36 cellular contexts compared by ENCODE assay signal in genomic region chr1:41289196-41289595, GRCh38.
"Had no signal": no experiment of that assay in that cellular context is flagged by ENCODE, and none has a peak within 500 bp of the region (broad histone marks: within the 10 kb centered on the region; RNA-seq: fewer than 3 reads in every experiment).

No MANE protein-coding gene starts in this region.

- H3K27me3 Mint-ChIP-seq: brain had no signal

- H3K36me3 Mint-ChIP-seq: activated CD8-positive, alpha-beta memory T cell treated with anti-CD3 and anti-CD28 coated beads, Interleukin-2, amount 10 ng/mL, durations not matched to agents 7 days and 5 days; activated naive CD4-positive, alpha-beta T cell treated with anti-CD3 and anti-CD28 coated beads, Interleukin-2, amount 50 U/mL, for 72 hours; activated naive CD8-positive, alpha-beta T cell treated with anti-CD3 and anti-CD28 coated beads for 36 hours; brain had no signal

- H3K27ac ChIP-seq: adrenal gland, cardiac muscle cell, VCaP had no signal

- H3K36me3 ChIP-seq: adrenal gland, cardiac muscle cell had no signal

- H3K4me1 Mint-ChIP-seq: activated B cell treated with CpG ODN at 0.5 μM for 24 hours; activated CD4-positive, alpha-beta memory T cell treated with anti-CD3 and anti-CD28 coated beads, Interleukin-2, amount 10 ng/mL, durations not matched to agents 7 days and 5 days; activated CD4-positive, alpha-beta T cell treated with anti-CD3 and anti-CD28 coated beads, Interleukin-2, amount 10 ng/mL, durations not matched to agents 7 days and 5 days; activated CD8-positive, alpha-beta memory T cell treated with anti-CD3 and anti-CD28 coated beads, Interleukin-2, amount 10 ng/mL, durations not matched to agents 7 days and 5 days; activated naive CD8-positive, alpha-beta T cell treated with anti-CD3 and anti-CD28 coated beads for 36 hours had no signal

- H3K4me1 ChIP-seq: adrenal gland had no signal

- DNase-seq: activated B cell treated with CpG ODN at 0.5 μM for 24 hours; activated CD4-positive, alpha-beta memory T cell treated with anti-CD3 and anti-CD28 coated beads, Interleukin-2, amount 10 ng/mL, durations not matched to agents 7 days and 5 days; activated CD4-positive, alpha-beta T cell treated with anti-CD3 and anti-CD28 coated beads for 4 hours; activated CD4-positive, alpha-beta T cell treated with anti-CD3 and anti-CD28 coated beads, Interleukin-2, amount 10 ng/mL, durations not matched to agents 7 days and 5 days; activated CD4-positive, alpha-beta T cell treated with anti-CD3 and anti-CD28 coated beads, Interleukin-2, amount 50 U/mL, for 48 hours; activated CD4-positive, CD25-positive, alpha-beta regulatory T cell treated with anti-CD3 and anti-CD28 coated beads, Interleukin-2, amount 50 U/mL, for 72 hours; activated CD8-positive, alpha-beta memory T cell treated with anti-CD3 and anti-CD28 coated beads for 24 hours; activated CD8-positive, alpha-beta memory T cell treated with anti-CD3 and anti-CD28 coated beads, Interleukin-2, amount 10 ng/mL, durations not matched to agents 7 days and 5 days; activated CD8-positive, alpha-beta T cell treated with anti-CD3 and anti-CD28 coated beads, Interleukin-2, amount 10 ng/mL, durations not matched to agents 7 days and 5 days; activated effector memory CD4-positive, alpha-beta T cell treated with Interleukin-2 at 50 U/mL for 16 hours; activated gamma-delta T cell; activated naive CD4-positive, alpha-beta T cell treated with anti-CD3 and anti-CD28 coated beads for 36 hours; activated naive CD4-positive, alpha-beta T cell treated with anti-CD3 and anti-CD28 coated beads, Interleukin-2, amount 50 U/mL, for 16 hours; activated naive CD8-positive, alpha-beta T cell treated with anti-CD3 and anti-CD28 coated beads for 36 hours; activated T-cell treated with anti-CD3 and anti-CD28 coated beads for 4 hours; activated T-cell treated with anti-CD3 and anti-CD28 coated beads, Interleukin-2, amount 50 U/mL, for 1 hour; activated T-cell treated with anti-CD3 and anti-CD28 coated beads, Interleukin-2, amount 50 U/mL, for 4 hours; adrenal gland; amniotic stem cell; aorta; caudate nucleus; cerebellar nuclear complex; SW 1271; T-helper 1 cell; T-helper 2 cell; T-helper 9 cell had no signal

- H3K4me3 Mint-ChIP-seq: activated B cell treated with CpG ODN at 0.5 μM for 24 hours; activated CD4-positive, alpha-beta memory T cell treated with anti-CD3 and anti-CD28 coated beads, Interleukin-2, amount 10 ng/mL, durations not matched to agents 7 days and 5 days; activated CD4-positive, alpha-beta T cell treated with anti-CD3 and anti-CD28 coated beads, Interleukin-2, amount 10 ng/mL, durations not matched to agents 7 days and 5 days; activated CD8-positive, alpha-beta memory T cell treated with anti-CD3 and anti-CD28 coated beads, Interleukin-2, amount 10 ng/mL, durations not matched to agents 7 days and 5 days; activated CD8-positive, alpha-beta T cell treated with anti-CD3 and anti-CD28 coated beads, Interleukin-2, amount 10 ng/mL, durations not matched to agents 7 days and 5 days; activated naive CD4-positive, alpha-beta T cell treated with anti-CD3 and anti-CD28 coated beads for 36 hours; activated naive CD8-positive, alpha-beta T cell treated with anti-CD3 and anti-CD28 coated beads for 36 hours; activated T-cell treated with anti-CD3 and anti-CD28 coated beads, Interleukin-2, amount 50 U/mL, for 4 hours; brain; central memory CD8-positive, alpha-beta T cell; T-helper 1 cell treated with Interleukin-12 subunit alpha and Interleukin-12 subunit beta and Interleukin-4 antibody, amounts not matched to agents 30 μg/mL and 1 μg/mL, for 36 hours; T-helper 2 cell treated with Interferon-gamma antibody and Interleukin-4, amounts not matched to agents 5 μg/mL and 100 μg/mL, for 36 hours had no signal

- H3K4me3 ChIP-seq: adrenal gland, cardiac muscle cell had no signal

- FAIRE-seq: bronchial epithelial cell, TTC549 had no signal

- H3K27me3 ChIP-seq: adrenal gland had no signal

- H3K9me3 ChIP-seq: adrenal gland had no signal

- H3K9me3 Mint-ChIP-seq: activated B cell treated with CpG ODN at 0.5 μM for 24 hours; activated CD4-positive, alpha-beta memory T cell treated with anti-CD3 and anti-CD28 coated beads, Interleukin-2, amount 10 ng/mL, durations not matched to agents 7 days and 5 days; activated CD4-positive, alpha-beta T cell treated with anti-CD3 and anti-CD28 coated beads, Interleukin-2, amount 10 ng/mL, durations not matched to agents 7 days and 5 days; activated naive CD4-positive, alpha-beta T cell treated with anti-CD3 and anti-CD28 coated beads for 36 hours; activated naive CD4-positive, alpha-beta T cell treated with anti-CD3 and anti-CD28 coated beads, Interleukin-2, amount 50 U/mL, for 72 hours; activated naive CD8-positive, alpha-beta T cell treated with anti-CD3 and anti-CD28 coated beads for 36 hours; activated T-cell treated with anti-CD3 and anti-CD28 coated beads, Interleukin-2, amount 50 U/mL, for 4 hours; activated T-helper 2 cell treated with anti-CD3 and anti-CD28 coated beads, Interferon-gamma antibody, Interleukin-2, Interleukin-4, amounts not matched to agents 10 μg/mL and 5 μg/mL and 100 μg/mL, durations not matched to agents 14 hours and 24 hours and 36 hours; brain; central memory CD8-positive, alpha-beta T cell; T-helper 1 cell treated with Interleukin-12 subunit alpha and Interleukin-12 subunit beta and Interleukin-4 antibody, amounts not matched to agents 30 μg/mL and 1 μg/mL, for 36 hours; T-helper 2 cell treated with Interferon-gamma antibody and Interleukin-4, amounts not matched to agents 5 μg/mL and 100 μg/mL, for 36 hours had no signal

- H3K27ac Mint-ChIP-seq: activated B cell treated with CpG ODN at 0.5 μM for 24 hours; activated CD4-positive, alpha-beta memory T cell treated with anti-CD3 and anti-CD28 coated beads, Interleukin-2, amount 10 ng/mL, durations not matched to agents 7 days and 5 days; activated CD4-positive, alpha-beta T cell treated with anti-CD3 and anti-CD28 coated beads, Interleukin-2, amount 10 ng/mL, durations not matched to agents 7 days and 5 days; activated CD8-positive, alpha-beta memory T cell treated with anti-CD3 and anti-CD28 coated beads, Interleukin-2, amount 10 ng/mL, durations not matched to agents 7 days and 5 days; activated CD8-positive, alpha-beta T cell treated with anti-CD3 and anti-CD28 coated beads, Interleukin-2, amount 10 ng/mL, durations not matched to agents 7 days and 5 days; activated naive CD4-positive, alpha-beta T cell treated with anti-CD3 and anti-CD28 coated beads for 36 hours; activated naive CD4-positive, alpha-beta T cell treated with anti-CD3 and anti-CD28 coated beads, Interleukin-2, amount 50 U/mL, for 72 hours; activated naive CD8-positive, alpha-beta T cell treated with anti-CD3 and anti-CD28 coated beads for 36 hours; activated T-helper 2 cell treated with anti-CD3 and anti-CD28 coated beads, Interferon-gamma antibody, Interleukin-2, Interleukin-4, amounts not matched to agents 10 μg/mL and 5 μg/mL and 100 μg/mL, durations not matched to agents 14 hours and 24 hours and 36 hours; brain; T-helper 1 cell treated with Interleukin-12 subunit alpha and Interleukin-12 subunit beta and Interleukin-4 antibody, amounts not matched to agents 30 μg/mL and 1 μg/mL, for 36 hours; T-helper 2 cell treated with Interferon-gamma antibody and Interleukin-4, amounts not matched to agents 5 μg/mL and 100 μg/mL, for 36 hours had no signal
